In genomic region chr12:130956456-130957303, GRCh38 we compare ENCODE assay signal across 24 cellular contexts. TPM values are rescaled to one million over a fixed set of nuclear protein-coding genes. Genes with fewer than 3 reads are reported as not detected.
DNase-seq lines count a peak whose midpoint lies in the region; ATAC-seq, FAIRE-seq and TF ChIP-seq lines count a peak whose summit lies in the region.
"Had no signal": no experiment of that assay in that cellular context is flagged by ENCODE, and none has a peak within 500 bp of the region (broad histone marks: within the 10 kb centered on the region; RNA-seq: fewer than 3 reads in every experiment).

No MANE protein-coding gene starts in this region.

- intact Hi-C loops in Right ventricle myocardium superior (cut with DNase I) (no loop called here), Right ventricle myocardium inferior (cut with DNase I) (no loop called here), heart right ventricle (cut with DNase I) (loop anchor here in 1 of 10 donors (5.0 kb wide), 1 partner anchor 51 kb away; no protein-coding TSS in a partner anchor)

- H2AFZ ChIP-seq in neuronal stem cell (ENCODE audit: low read length) = no peak overlapping the region

- no peak for ATAC-seq in Right ventricle myocardium superior (ENCODE audit: poor library complexity)
- no peak for ATAC-seq in Right ventricle myocardium inferior
- peak in 1 of 8 donors; percentile 13 for ATAC-seq in heart right ventricle
- ATAC-seq in GM19467 (IDR thresholded peaks at IDR 0.05; ENCODE audit: unreplicated experiment) = no peak
- no peak for ATAC-seq in SK-N-SH treated with all-trans-retinoic acid at 6 μM for 48 hours
- ATAC-seq: GM23338, PC-3 had no signal

- no peak overlapping the region for H2AK5ac ChIP-seq in neuronal stem cell (ENCODE audit: low read depth, low read length)

- H3K9me3 ChIP-seq in heart right ventricle (no peaks in the 10 kb centered on the region), neuronal stem cell (replicated peaks in 1 of 2; ENCODE audit: control insufficient read depth in 2 of 2, insufficient read depth in 1 of 2, low read depth in 1 of 2, low read length in 2 of 2) (peaks cover 0 to 8% of the 10 kb centered on the region in 2 donors)
- H3K9me3 ChIP-seq: ascending aorta had no signal

- H3K27ac ChIP-seq in heart right ventricle (peak overlapping the region in 1 of 10 donors; percentile 80), neuronal stem cell (replicated peaks; ENCODE audit: low read length) (no peak overlapping the region)
- H3K27ac ChIP-seq: ascending aorta, dorsolateral prefrontal cortex, VCaP had no signal

- no peak for TF ChIP-seq CTCF in heart right ventricle (IDR thresholded peaks at IDR 0.05)

- H3K23ac ChIP-seq in neuronal stem cell (ENCODE audit: low read depth, low read length, poor library complexity) = no peak overlapping the region

- H3K9ac ChIP-seq in neuronal stem cell (ENCODE audit: low read depth, low read length, poor library complexity) = no peak overlapping the region

- no peak overlapping the region for H4K8ac ChIP-seq in neuronal stem cell (ENCODE audit: low read depth, low read length)

- peak overlapping the region; percentile 3 for H3K14ac ChIP-seq in neuronal stem cell (ENCODE audit: low read length)

- H4K91ac ChIP-seq in neuronal stem cell (ENCODE audit: low read depth, low read length, poor library complexity) = no peak overlapping the region

- H3K4me1 ChIP-seq in heart right ventricle (peaks cover 3 to 68% (median 37%) of the 10 kb centered on the region in 9 donors), neuronal stem cell (ENCODE audit: control insufficient read depth in 2 of 2, insufficient read depth in 1 of 2, low read depth in 1 of 2, low read length in 2 of 2) (peaks cover 2 to 14% of the 10 kb centered on the region in 2 donors)

- H3K4me3 ChIP-seq in heart right ventricle (peak overlapping the region in 8 of 10 donors; percentile 55 to 72 (median 62)), neuronal stem cell (ENCODE audit: low read length in 2 of 2) (peak overlapping the region in 1 of 2 donors; percentile 60)
- H3K4me3 ChIP-seq: ascending aorta, GM23338 had no signal

- H3K18ac ChIP-seq in neuronal stem cell (ENCODE audit: low read length) = peak overlapping the region; percentile 81

- H2BK120ac ChIP-seq in neuronal stem cell (ENCODE audit: low read depth, low read length) = no peak overlapping the region

- no peak overlapping the region for H3K4ac ChIP-seq in neuronal stem cell (ENCODE audit: low read length)

- no peak overlapping the region for H2BK12ac ChIP-seq in neuronal stem cell (ENCODE audit: low read length)

- H3K27me3 ChIP-seq in heart right ventricle (no peaks in the 10 kb centered on the region), neuronal stem cell (ENCODE audit: control insufficient read depth in 3 of 3, insufficient read depth in 3 of 3, low read depth in 1 of 3, low read length in 3 of 3) (peaks cover 0 to 50% (median 0%) of the 10 kb centered on the region in 3 experiments)
- H3K27me3 ChIP-seq: ascending aorta had no signal

- H3K79me1 ChIP-seq in neuronal stem cell (ENCODE audit: low read depth, low read length) = no peaks in the 10 kb centered on the region

- peak; percentile 95 for FAIRE-seq in urothelium cell line (lab: Jason Lieb, UNC)

- no peak overlapping the region for H3K4me2 ChIP-seq in neuronal stem cell (ENCODE audit: insufficient read depth, low read length, poor library complexity, severe bottlenecking)
- H3K4me2 ChIP-seq: GM23338 had no signal

- H2BK15ac ChIP-seq in neuronal stem cell (ENCODE audit: low read length) = no peak overlapping the region

- no peak overlapping the region for H2BK5ac ChIP-seq in neuronal stem cell (ENCODE audit: low read length)

- peak; percentile 22 for DNase-seq in Right ventricle myocardium superior
- no peak for DNase-seq in Right ventricle myocardium inferior (ENCODE audit: missing footprints)
- DNase-seq in heart right ventricle = no peak
- DNase-seq in neuronal stem cell (ENCODE audit: low spot score) = no peak
- no peak for DNase-seq in urothelium cell line (ENCODE audit: low spot score)
- no peak for DNase-seq in NCI-H1436 (lab: John Stamatoyannopoulos, UW)
- DNase-seq: 8988T; activated CD4-positive, alpha-beta T cell treated with anti-CD3 and anti-CD28 coated beads for 4 hours; activated effector memory CD4-positive, alpha-beta T cell treated with anti-CD3 and anti-CD28 coated beads, Interleukin-2, amount 50 U/mL, for 16 hours; activated naive CD8-positive, alpha-beta T cell treated with anti-CD3 and anti-CD28 coated beads for 36 hours; CD4-positive, CD25-positive, alpha-beta regulatory T cell; dorsolateral prefrontal cortex; natural killer cell; NCI-H1092; NCI-H2029; NCI-H526; NK-92 treated with Interleukin-12 subunit alpha and Interleukin-12 subunit beta, amount 100 ng/mL, for 24 hours; PC-3; stimulated activated CD4-positive, alpha-beta T cell treated with anti-CD3 and anti-CD28 coated beads, Interleukin-2, amount 100 ng/mL, for 24 hours had no signal

- WGBS in heart right ventricle, 2 donors = 91% methylated on average over 14 of the region's 14 CpGs
- no CpG with 5 or more reads among the region's 14 CpGs for WGBS in neuronal stem cell (ENCODE audit: extremely low coverage in 2 of 2, insufficient read length in 2 of 2, insufficient replicate concordance in 1 of 2), 2 donors

- H3K36me3 ChIP-seq in heart right ventricle = peaks cover 0 to 23% (median 0%) of the 10 kb centered on the region in 9 donors
- no peaks in the 10 kb centered on the region for H3K36me3 ChIP-seq in neuronal stem cell (replicated peaks in 1 of 2; ENCODE audit: control insufficient read depth in 2 of 2, insufficient read depth in 2 of 2, low read length in 2 of 2)
- H3K36me3 ChIP-seq: ascending aorta had no signal

TF ChIP-seq in SK-N-SH treated with all-trans-retinoic acid at 6 μM for 48 hours, 23 proteins besides CTCF, POLR2A, EP300 and RAD21:
- no peak for TF ChIP-seq ZNF565 (CRISPR knock-in tag; conservative IDR thresholded peaks at IDR 0.05; ENCODE audit: low read depth)

RNA-seq across cellular contexts. Expression of gene ADGRD1, which starts 3.0 kb away (rescaled TPM):
- 86.1 TPM for total RNA-seq in Right ventricle myocardium superior
- total RNA-seq in Right ventricle myocardium inferior = 89.1 TPM
- total RNA-seq in heart right ventricle = 100 to 1,000 TPM in 2 of 10 donors, 10 to 100 TPM in 8; 29.7 to 157 (median 72.6) TPM
- polyA plus RNA-seq in heart right ventricle = 10 to 100 TPM; 16.8 to 35.0 TPM
- polyA plus RNA-seq in neuronal stem cell (2013, experiment 1 of 2) = 0.28 TPM
- polyA plus RNA-seq in neuronal stem cell (2013, experiment 2 of 2) = 0.32 TPM
- total RNA-seq: CD4-positive, CD25-positive, alpha-beta regulatory T cell had no signal
- polyA plus RNA-seq: GM23338 had no signal
